ENCODE assay signal across 10 cellular contexts in the genomic region with DNA sequence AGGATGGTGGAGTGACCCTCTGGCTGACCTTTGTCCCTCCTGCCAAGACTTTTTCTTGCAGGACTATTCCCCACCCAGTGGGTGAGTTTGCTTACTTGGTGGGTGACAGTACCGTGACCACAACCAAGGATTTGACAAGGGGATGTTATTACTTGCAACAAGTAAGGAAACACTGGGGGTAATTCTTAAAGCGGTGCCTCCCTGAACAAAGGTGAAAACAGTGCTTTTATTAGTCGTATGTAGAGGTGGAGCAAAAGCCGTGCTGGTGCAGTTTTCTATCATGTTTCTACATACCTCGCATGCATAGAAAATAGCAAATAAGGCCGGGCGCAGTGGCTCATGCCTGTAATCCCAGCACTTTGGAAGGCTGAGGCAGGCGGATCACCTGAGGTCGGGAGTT. TPM values are rescaled to one million over a fixed set of nuclear protein-coding genes. Genes with fewer than 3 reads are reported as not detected.
DNase-seq lines count a peak whose midpoint lies in the region; ATAC-seq and TF ChIP-seq lines count a peak whose summit lies in the region.
"Had no signal": no experiment of that assay in that cellular context is flagged by ENCODE, and none has a peak within 500 bp of the region (broad histone marks: within the 10 kb centered on the region; RNA-seq: fewer than 3 reads in every experiment).

No MANE protein-coding gene starts in this region.

- no peak for ATAC-seq in activated CD8-positive, alpha-beta T cell treated with anti-CD3 and anti-CD28 coated beads, Interleukin-2, amount 10 ng/mL, durations not matched to agents 7 days and 5 days
- ATAC-seq in memory B cell (ENCODE audit: low read depth) (no peak), HG03460 (IDR thresholded peaks at IDR 0.05; ENCODE audit: unreplicated experiment) (no peak), GM18868 (IDR thresholded peaks at IDR 0.05; ENCODE audit: unreplicated experiment) (no peak)

- CTCF ChIA-PET in activated CD8-positive, alpha-beta T cell treated with anti-CD3 and anti-CD28 coated beads, Interleukin-2, amount 10 ng/mL, durations not matched to agents 7 days and 5 days (lab: Charles Lee) = interaction anchor here (1.0 to 1.3 kb wide), 2 partner anchors 22 to 132 kb away, joined by 3 read pairs; no protein-coding TSS in a partner anchor
- CTCF ChIA-PET in GM10248 (lab: Yijun Ruan, JAX) = interaction anchor here (1.1 to 2.1 kb wide), 2 partner anchors 24 to 49 kb away, joined by 4 to 6 read pairs; no protein-coding TSS in a partner anchor

- POLR2A ChIA-PET in activated CD8-positive, alpha-beta T cell treated with anti-CD3 and anti-CD28 coated beads, Interleukin-2, amount 10 ng/mL, durations not matched to agents 7 days and 5 days (lab: Charles Lee) = interaction anchor here (0.6 to 4.6 kb wide), 5 partner anchors 13 to 1545 kb away, joined by 3 to 46 read pairs (median 16); partner anchors contain the start of gene KDM4C
- POLR2A ChIA-PET in GM10248 (lab: Yijun Ruan, JAX) = interaction anchor here (1.5 to 2.2 kb wide), 2 partner anchors 34 to 40 kb away, joined by 8 to 12 read pairs; partner anchors contain the start of gene KDM4C

- peaks cover 6% of the 10 kb centered on the region for H3K4me1 Mint-ChIP-seq in activated CD8-positive, alpha-beta T cell treated with anti-CD3 and anti-CD28 coated beads, Interleukin-2, amount 10 ng/mL, durations not matched to agents 7 days and 5 days (ENCODE audit: low read depth)
- H3K4me1 Mint-ChIP-seq in memory B cell = peaks cover 8% of the 10 kb centered on the region

- no peak for DNase-seq in BE2C
- no peak for DNase-seq in GM12864 (ENCODE audit: low read depth)
- no peak for DNase-seq in activated CD8-positive, alpha-beta T cell treated with anti-CD3 and anti-CD28 coated beads, Interleukin-2, amount 10 ng/mL, durations not matched to agents 7 days and 5 days
- DNase-seq in memory B cell (ENCODE audit: low spot score in 2 of 2) = no peak
- DNase-seq in NCI-H510A (lab: John Stamatoyannopoulos, UW) = no peak
- DNase-seq in GM10248 (ENCODE audit: extremely low spot score) = no peak
- DNase-seq: tibial artery had no signal

- peak overlapping the region; percentile 92 for H3K27ac Mint-ChIP-seq in activated CD8-positive, alpha-beta T cell treated with anti-CD3 and anti-CD28 coated beads, Interleukin-2, amount 10 ng/mL, durations not matched to agents 7 days and 5 days
- peak overlapping the region; percentile 80 for H3K27ac Mint-ChIP-seq in memory B cell

- H3K4me1 ChIP-seq in BE2C = peaks cover 7% of the 10 kb centered on the region

- no peaks in the 10 kb centered on the region for H3K9me3 Mint-ChIP-seq in activated CD8-positive, alpha-beta T cell treated with anti-CD3 and anti-CD28 coated beads, Interleukin-2, amount 10 ng/mL, durations not matched to agents 7 days and 5 days (ENCODE audit: insufficient read depth)
- H3K9me3 Mint-ChIP-seq in memory B cell = no peaks in the 10 kb centered on the region

- H3K4me3 ChIP-seq in BE2C (ENCODE audit: low read depth, low read length) (peak overlapping the region; percentile 62), GM12864 (ENCODE audit: low read depth, low read length) (peak overlapping the region; percentile 74)
- H3K4me3 ChIP-seq: cardiac muscle cell had no signal

- H3K9me3 ChIP-seq in BE2C = no peaks in the 10 kb centered on the region
- H3K9me3 ChIP-seq: tibial artery had no signal

- no peaks in the 10 kb centered on the region for H3K27me3 ChIP-seq in BE2C
- H3K27me3 ChIP-seq: cardiac muscle cell had no signal

- peaks cover 3% of the 10 kb centered on the region for H3K36me3 Mint-ChIP-seq in activated CD8-positive, alpha-beta T cell treated with anti-CD3 and anti-CD28 coated beads, Interleukin-2, amount 10 ng/mL, durations not matched to agents 7 days and 5 days (ENCODE audit: low read depth)
- H3K36me3 Mint-ChIP-seq in memory B cell = no peaks in the 10 kb centered on the region

- no peaks in the 10 kb centered on the region for H3K36me3 ChIP-seq in BE2C
- H3K36me3 ChIP-seq: cardiac muscle cell, tibial artery had no signal

- no peak for TF ChIP-seq CTCF in BE2C (IDR thresholded peaks at IDR 0.05; ENCODE audit: low read depth, low read length)
- no peak for TF ChIP-seq CTCF in GM12864 (IDR thresholded peaks at IDR 0.05; ENCODE audit: low read depth, low read length, missing control alignments)
- TF ChIP-seq CTCF in GM10248 (IDR thresholded peaks at IDR 0.05; ENCODE audit: control extremely low read depth, extremely low read depth, low read depth, missing control alignments) = no peak

- H3K4me3 Mint-ChIP-seq in activated CD8-positive, alpha-beta T cell treated with anti-CD3 and anti-CD28 coated beads, Interleukin-2, amount 10 ng/mL, durations not matched to agents 7 days and 5 days = peak overlapping the region; percentile 82
- peak overlapping the region; percentile 86 for H3K4me3 Mint-ChIP-seq in memory B cell

- peaks cover 2% of the 10 kb centered on the region for H3K27me3 Mint-ChIP-seq in activated CD8-positive, alpha-beta T cell treated with anti-CD3 and anti-CD28 coated beads, Interleukin-2, amount 10 ng/mL, durations not matched to agents 7 days and 5 days (ENCODE audit: low read depth)
- H3K27me3 Mint-ChIP-seq in memory B cell = no peaks in the 10 kb centered on the region

RNA-seq across cellular contexts. Expression of gene KDM4C, which starts 41.0 kb away (rescaled TPM):
- polyA plus RNA-seq in BE2C (2012; ENCODE audit: insufficient read depth, insufficient read length, low read depth) = 11.5 TPM
- 10 to 100 TPM; 52.9 to 53.4 TPM for total RNA-seq in activated CD8-positive, alpha-beta T cell treated with anti-CD3 and anti-CD28 coated beads, Interleukin-2, amount 10 ng/mL, durations not matched to agents 7 days and 5 days
